In the genomic region with DNA sequence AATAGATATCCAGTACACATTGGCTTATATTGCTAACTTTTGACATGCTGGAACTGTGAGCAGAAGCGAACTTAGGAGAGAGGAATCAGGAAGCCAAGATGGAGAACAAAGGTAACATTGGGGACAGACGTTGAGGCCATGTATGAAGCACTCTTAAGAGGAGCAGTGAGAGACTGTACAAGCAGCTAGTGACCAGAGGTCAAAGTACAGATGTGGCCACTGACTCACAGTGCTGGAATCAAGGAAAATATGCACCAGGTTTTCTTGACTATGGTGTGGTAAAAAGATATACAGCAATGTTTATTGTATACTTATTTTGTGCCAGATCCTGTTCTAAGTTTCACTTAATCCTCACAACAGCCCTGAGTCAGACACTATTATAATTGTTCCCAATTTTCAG, we compare ENCODE assay signal across 13 cellular contexts. TPM values are rescaled to one million over a fixed set of nuclear protein-coding genes. Genes with fewer than 3 reads are reported as not detected.
A peak's percentile ranks its signal among the peaks of the same experiment; 100 is the strongest.
DNase-seq lines count a peak whose midpoint lies in the region; ATAC-seq and TF ChIP-seq lines count a peak whose summit lies in the region.
"Had no signal": no experiment of that assay in that cellular context is flagged by ENCODE, and none has a peak within 500 bp of the region (broad histone marks: within the 10 kb centered on the region; RNA-seq: fewer than 3 reads in every experiment).

No MANE protein-coding gene starts in this region.

- no peaks in the 10 kb centered on the region for H3K9me3 ChIP-seq in neural progenitor cell (ENCODE audit: low read depth)
- H3K9me3 ChIP-seq in prostate gland, result no peaks in the 10 kb centered on the region

- H3K27me3 Mint-ChIP-seq in neural progenitor cell (ENCODE audit: insufficient read depth, low read depth), result no peaks in the 10 kb centered on the region
- H3K27me3 Mint-ChIP-seq: activated B cell treated with CpG ODN at 0.5 μM for 24 hours; activated naive CD4-positive, alpha-beta T cell treated with anti-CD3 and anti-CD28 coated beads, Interleukin-2, amount 50 U/mL, for 24 hours; type B pancreatic cell had no signal

- DNase-seq in GM03348 (ENCODE audit: low spot score) (peak; percentile 74), fibroblast of pulmonary artery (ENCODE audit: low read depth) (peak; percentile 79), skeletal muscle cell (ENCODE audit: low read depth) (peak; percentile 70), AML-193 (lab: John Stamatoyannopoulos, UW) (no peak), neural progenitor cell (ENCODE audit: low spot score) (no peak), prostate gland (ENCODE audit: low spot score) (no peak)
- DNase-seq: activated B cell treated with CpG ODN at 0.5 μM for 24 hours, NCI-H748 treated with DMSO at 0.1 percent for 48 hours had no signal

- no peak overlapping the region for H3K4me3 ChIP-seq in fibroblast of pulmonary artery (replicated peaks; ENCODE audit: low read depth, low read length)
- H3K4me3 ChIP-seq in skeletal muscle cell (ENCODE audit: low read depth, low read length), result no peak overlapping the region
- H3K4me3 ChIP-seq in neural progenitor cell, result no peak overlapping the region
- no peak overlapping the region for H3K4me3 ChIP-seq in prostate gland

- H3K4me3 Mint-ChIP-seq in neural progenitor cell, result no peak overlapping the region
- H3K4me3 Mint-ChIP-seq: activated B cell treated with CpG ODN at 0.5 μM for 24 hours; activated naive CD4-positive, alpha-beta T cell treated with anti-CD3 and anti-CD28 coated beads, Interleukin-2, amount 50 U/mL, for 24 hours; type B pancreatic cell had no signal

- H2AFZ ChIP-seq in neural progenitor cell (replicated peaks), result no peak overlapping the region

- ATAC-seq in SK-N-SH treated with all-trans-retinoic acid at 6 μM for 48 hours (peak; percentile 84), GM21786 (IDR thresholded peaks at IDR 0.05; ENCODE audit: unreplicated experiment) (no peak)
- ATAC-seq: foreskin keratinocyte had no signal

- H3F3A ChIP-seq in neural progenitor cell (ENCODE audit: low read depth), result peaks cover 1% of the 10 kb centered on the region

- H3K4me1 Mint-ChIP-seq in neural progenitor cell, result peaks cover 5% of the 10 kb centered on the region

- 81% methylated on average over 2 of the region's 2 CpGs for WGBS in prostate gland

- no peaks in the 10 kb centered on the region for H3K9me3 Mint-ChIP-seq in neural progenitor cell
- H3K9me3 Mint-ChIP-seq: activated B cell treated with CpG ODN at 0.5 μM for 24 hours; activated naive CD4-positive, alpha-beta T cell treated with anti-CD3 and anti-CD28 coated beads, Interleukin-2, amount 50 U/mL, for 24 hours; type B pancreatic cell had no signal

- H3K27ac Mint-ChIP-seq in neural progenitor cell, result no peak overlapping the region
- H3K27ac Mint-ChIP-seq: activated B cell treated with CpG ODN at 0.5 μM for 24 hours, type B pancreatic cell had no signal

- no peaks in the 10 kb centered on the region for H3K36me3 Mint-ChIP-seq in neural progenitor cell
- H3K36me3 Mint-ChIP-seq: type B pancreatic cell had no signal

- intact Hi-C loops in prostate gland (cut with DNase I), result no loop called here

- no peak for TF ChIP-seq CTCF in fibroblast of pulmonary artery (IDR thresholded peaks at IDR 0.05; ENCODE audit: low read length, missing control alignments)
- TF ChIP-seq CTCF in neural progenitor cell (IDR thresholded peaks at IDR 0.05), result no peak
- no peak for TF ChIP-seq CTCF in prostate gland (IDR thresholded peaks at IDR 0.05)

- H3K4me2 ChIP-seq in neural progenitor cell, result no peak overlapping the region

- H3K4me1 ChIP-seq in neural progenitor cell (peaks cover 2% of the 10 kb centered on the region), prostate gland (replicated peaks) (no peaks in the 10 kb centered on the region)

- no peaks in the 10 kb centered on the region for H4K20me1 ChIP-seq in neural progenitor cell (ENCODE audit: low read depth)

- H3K79me2 ChIP-seq in neural progenitor cell (ENCODE audit: low read depth), result no peaks in the 10 kb centered on the region

- H3K27me3 ChIP-seq in neural progenitor cell, result no peaks in the 10 kb centered on the region
- no peaks in the 10 kb centered on the region for H3K27me3 ChIP-seq in prostate gland (replicated peaks; ENCODE audit: insufficient read depth)
- H3K27me3 ChIP-seq: foreskin keratinocyte had no signal

- H3K36me3 ChIP-seq in neural progenitor cell (no peaks in the 10 kb centered on the region), prostate gland (no peaks in the 10 kb centered on the region)

- H3K9ac ChIP-seq in neural progenitor cell, result no peak overlapping the region

- H3K27ac ChIP-seq in neural progenitor cell (no peak overlapping the region), prostate gland (no peak overlapping the region)
- H3K27ac ChIP-seq: foreskin keratinocyte had no signal

- no peak for TF ChIP-seq POLR2A in prostate gland (IDR thresholded peaks at IDR 0.05)

TF ChIP-seq in SK-N-SH treated with all-trans-retinoic acid at 6 μM for 48 hours, 23 proteins besides CTCF, POLR2A, EP300 and RAD21:
- TF ChIP-seq ISL1 (CRISPR knock-in tag; IDR thresholded peaks at IDR 0.05), result no peak
- no peak for TF ChIP-seq TOX (CRISPR knock-in tag; IDR thresholded peaks at IDR 0.05; ENCODE audit: borderline replicate concordance)
- TF ChIP-seq, protein P1, sequence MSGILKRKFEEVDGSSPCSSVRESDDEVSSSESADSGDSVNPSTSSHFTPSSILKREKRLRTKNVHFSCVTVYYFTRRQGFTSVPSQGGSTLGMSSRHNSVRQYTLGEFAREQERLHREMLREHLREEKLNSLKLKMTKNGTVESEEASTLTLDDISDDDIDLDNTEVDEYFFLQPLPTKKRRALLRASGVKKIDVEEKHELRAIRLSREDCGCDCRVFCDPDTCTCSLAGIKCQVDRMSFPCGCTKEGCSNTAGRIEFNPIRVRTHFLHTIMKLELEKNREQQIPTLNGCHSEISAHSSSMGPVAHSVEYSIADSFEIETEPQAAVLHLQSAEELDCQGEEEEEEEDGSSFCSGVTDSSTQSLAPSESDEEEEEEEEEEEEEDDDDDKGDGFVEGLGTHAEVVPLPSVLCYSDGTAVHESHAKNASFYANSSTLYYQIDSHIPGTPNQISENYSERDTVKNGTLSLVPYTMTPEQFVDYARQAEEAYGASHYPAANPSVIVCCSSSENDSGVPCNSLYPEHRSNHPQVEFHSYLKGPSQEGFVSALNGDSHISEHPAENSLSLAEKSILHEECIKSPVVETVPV (CRISPR knock-in tag; IDR thresholded peaks at IDR 0.05), result no peak
- no peak for TF ChIP-seq TSHZ2 (CRISPR knock-in tag; IDR thresholded peaks at IDR 0.05)
- no peak for TF ChIP-seq PPARA (CRISPR knock-in tag; IDR thresholded peaks at IDR 0.05; ENCODE audit: borderline replicate concordance)
- TF ChIP-seq TCF4 (CRISPR knock-in tag; IDR thresholded peaks at IDR 0.05; ENCODE audit: borderline replicate concordance), result no peak
- no peak for TF ChIP-seq ZFP30 (CRISPR knock-in tag; IDR thresholded peaks at IDR 0.05)
- no peak for TF ChIP-seq ZC3H10 (CRISPR knock-in tag; IDR thresholded peaks at IDR 0.05)
- no peak for TF ChIP-seq BACH2 (CRISPR knock-in tag; IDR thresholded peaks at IDR 0.05; ENCODE audit: borderline replicate concordance)
- TF ChIP-seq RARB (CRISPR knock-in tag; IDR thresholded peaks at IDR 0.05), result no peak
- TF ChIP-seq PATZ1 (CRISPR knock-in tag; IDR thresholded peaks at IDR 0.05; ENCODE audit: borderline replicate concordance), result no peak
- TF ChIP-seq ZFP3 (CRISPR knock-in tag; IDR thresholded peaks at IDR 0.05), result no peak
- no peak for TF ChIP-seq ZNF70 (CRISPR knock-in tag; IDR thresholded peaks at IDR 0.05)
- no peak for TF ChIP-seq OSR1 (CRISPR knock-in tag; IDR thresholded peaks at IDR 0.05)

RNA-seq across cellular contexts. Expression of gene IL20RB, which starts 2.0 kb away (rescaled TPM):
- total RNA-seq in neural progenitor cell (ENCODE audit: low replicate concordance) (2.0 and 2.5 TPM in 2 replicates), prostate gland (1 to 10 TPM in 1 of 2 donors, under 1 TPM in 1; 0.14 to 2.5 TPM)

Comparison
In these comparisons a context has a peak if more than half of its experiments do, and no peak if none do; other contexts are left out.
1. DNase-seq: peak in GM03348 (single experiment), fibroblast of pulmonary artery (single experiment) and skeletal muscle cell (single experiment); none in AML-193 (0 of 2), neural progenitor cell (single experiment) and prostate gland (single experiment).